ENCODE assay signal across 17 cellular contexts in the genomic region with DNA sequence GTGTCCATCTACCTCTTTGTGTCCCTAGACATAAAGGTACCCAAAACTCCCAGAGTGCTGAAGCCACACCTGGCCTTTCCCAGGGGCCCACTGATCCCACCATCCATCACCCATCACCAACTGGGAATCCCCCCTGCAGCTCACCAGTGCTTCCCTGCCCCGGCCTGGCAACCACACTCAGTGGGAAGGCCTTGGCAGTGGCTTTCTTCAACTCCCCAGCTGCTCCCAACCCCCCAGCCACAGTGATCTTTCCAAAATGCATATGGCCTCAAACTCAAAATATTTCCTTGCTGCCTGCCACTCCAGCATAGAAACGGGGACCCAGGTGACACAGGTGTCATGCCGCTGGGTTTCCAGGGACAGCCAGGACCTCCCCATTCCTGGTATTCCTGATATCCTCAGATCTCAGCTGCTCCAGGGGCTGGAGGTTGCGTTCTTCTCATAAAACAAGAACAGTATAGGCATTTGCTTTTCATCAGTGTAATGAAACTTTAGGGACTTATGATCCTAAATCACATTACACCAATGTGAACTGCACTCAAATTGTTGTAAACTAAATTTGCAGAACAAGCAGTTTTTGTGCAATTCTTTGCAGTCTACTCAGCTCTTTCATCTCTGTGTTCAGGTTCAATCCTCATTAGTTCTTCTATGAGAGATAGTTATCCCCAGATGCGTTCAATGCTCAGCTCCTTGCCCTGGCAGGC. TPM values are rescaled to one million over a fixed set of nuclear protein-coding genes. Genes with fewer than 3 reads are reported as not detected.
A peak's percentile ranks its signal among the peaks of the same experiment; 100 is the strongest.
DNase-seq lines count a peak whose midpoint lies in the region; ATAC-seq and TF ChIP-seq lines count a peak whose summit lies in the region.
"Had no signal": no experiment of that assay in that cellular context is flagged by ENCODE, and none has a peak within 500 bp of the region (broad histone marks: within the 10 kb centered on the region; RNA-seq: fewer than 3 reads in every experiment).

No MANE protein-coding gene starts in this region.

- no peak overlapping the region for H3K27ac Mint-ChIP-seq in activated CD4-positive, alpha-beta memory T cell treated with anti-CD3 and anti-CD28 coated beads for 36 hours
- peak overlapping the region in 4 of 6 donors; percentile 30 to 82 (median 51) for H3K27ac Mint-ChIP-seq in immature natural killer cell

- no peaks in the 10 kb centered on the region for H3K9me3 ChIP-seq in thoracic aorta
- H3K9me3 ChIP-seq: BE2C had no signal

- CTCF ChIA-PET in activated CD4-positive, alpha-beta memory T cell treated with anti-CD3 and anti-CD28 coated beads for 36 hours (lab: Charles Lee), result interaction anchor here (1.1 kb wide), 1 partner anchor 28 kb away, joined by 3 read pairs; no protein-coding TSS in a partner anchor

- H3K27me3 ChIP-seq in thoracic aorta (replicated peaks; ENCODE audit: insufficient read depth), result no peaks in the 10 kb centered on the region

- no peaks in the 10 kb centered on the region for H3K36me3 Mint-ChIP-seq in activated CD4-positive, alpha-beta memory T cell treated with anti-CD3 and anti-CD28 coated beads for 36 hours
- peaks cover 0 to 5% (median 0%) of the 10 kb centered on the region in 3 donors for H3K36me3 Mint-ChIP-seq in immature natural killer cell

- ATAC-seq in Right ventricle myocardium inferior, result no peak
- no peak for ATAC-seq in thoracic aorta (ENCODE audit: insufficient number of reproducible peaks, low FRiP score, low read depth)
- ATAC-seq in HG03095 (IDR thresholded peaks at IDR 0.05; ENCODE audit: unreplicated experiment), result no peak
- ATAC-seq: right cardiac atrium had no signal

- DNase-seq in cardiac septum (ENCODE audit: low spot score) (peak; percentile 50), Right ventricle myocardium inferior (ENCODE audit: missing footprints) (no peak), immature natural killer cell (no peak), thoracic aorta (ENCODE audit: low spot score) (no peak), NCI-H2171 treated with DMSO at 0.1 percent for 48 hours (lab: John Stamatoyannopoulos, UW) (no peak), MV-4-11 (lab: John Stamatoyannopoulos, UW) (no peak)
- no peak for DNase-seq in activated CD4-positive, alpha-beta memory T cell treated with anti-CD3 and anti-CD28 coated beads for 36 hours
- DNase-seq: activated CD4-positive, alpha-beta T cell treated with anti-CD3 and anti-CD28 coated beads for 4 hours; BE2C; dorsolateral prefrontal cortex; NCI-H2227 treated with DMSO at 0.1 percent for 48 hours; OCI-M1 had no signal

- peak overlapping the region; percentile 80 to 96 for H3K27ac ChIP-seq in thoracic aorta

- H3K9me3 Mint-ChIP-seq in activated CD4-positive, alpha-beta memory T cell treated with anti-CD3 and anti-CD28 coated beads for 36 hours, result no peaks in the 10 kb centered on the region
- H3K9me3 Mint-ChIP-seq in immature natural killer cell, result peaks cover 0 to 5% (median under 1%) of the 10 kb centered on the region in 6 donors

- TF ChIP-seq CTCF in thoracic aorta (IDR thresholded peaks at IDR 0.05), result no peak

- no peaks in the 10 kb centered on the region for H3K36me3 ChIP-seq in thoracic aorta
- H3K36me3 ChIP-seq: BE2C had no signal

- POLR2A ChIA-PET in activated CD4-positive, alpha-beta memory T cell treated with anti-CD3 and anti-CD28 coated beads for 36 hours (lab: Charles Lee), result no interaction called here

- intact Hi-C loops in cardiac septum (cut with DNase I), result no loop called here
- intact Hi-C loops in Right ventricle myocardium inferior (cut with DNase I), result no loop called here
- intact Hi-C loops in activated CD4-positive, alpha-beta memory T cell treated with anti-CD3 and anti-CD28 coated beads for 36 hours (cut with micrococcal nuclease), result no loop called here

- H3K4me3 Mint-ChIP-seq in activated CD4-positive, alpha-beta memory T cell treated with anti-CD3 and anti-CD28 coated beads for 36 hours, result peak overlapping the region; percentile 34
- H3K4me3 Mint-ChIP-seq in immature natural killer cell, result peak overlapping the region; percentile 44 to 79 (median 75)

- H3K4me1 ChIP-seq in thoracic aorta (ENCODE audit: control insufficient read depth in 1 of 2, low read depth in 2 of 2), result peaks cover 9 to 60% of the 10 kb centered on the region in 2 donors

- H3K4me3 ChIP-seq in thoracic aorta, result peak overlapping the region; percentile 78

- H3K27me3 Mint-ChIP-seq in activated CD4-positive, alpha-beta memory T cell treated with anti-CD3 and anti-CD28 coated beads for 36 hours, result peaks cover 60% of the 10 kb centered on the region
- peaks cover 12 to 24% (median 23%) of the 10 kb centered on the region in 3 donors for H3K27me3 Mint-ChIP-seq in immature natural killer cell (ENCODE audit: low read depth in 3 of 3)

- H3K4me1 Mint-ChIP-seq in activated CD4-positive, alpha-beta memory T cell treated with anti-CD3 and anti-CD28 coated beads for 36 hours (ENCODE audit: low read depth), result peaks cover 31% of the 10 kb centered on the region
- peaks cover 36 to 47% of the 10 kb centered on the region in 2 donors for H3K4me1 Mint-ChIP-seq in immature natural killer cell

RNA-seq across cellular contexts. Expression of a gene that starts 1.3 kb away (rescaled TPM):
- total RNA-seq in cardiac septum (not detected), Right ventricle myocardium inferior (not detected), thoracic aorta (10 to 100 TPM in 1 of 2 donors, 1 to 10 TPM in 1; 8.0 to 14.8 TPM)
- not detected for total RNA-seq in activated CD4-positive, alpha-beta memory T cell treated with anti-CD3 and anti-CD28 coated beads for 36 hours
- polyA plus RNA-seq in immature natural killer cell, result under 1 TPM in 1 of 3 donors, not detected in 2; 0.50 TPM
- total RNA-seq: fibroblast of villous mesenchyme, HT1080, mucosa of gallbladder had no signal
